In the genomic region with DNA sequence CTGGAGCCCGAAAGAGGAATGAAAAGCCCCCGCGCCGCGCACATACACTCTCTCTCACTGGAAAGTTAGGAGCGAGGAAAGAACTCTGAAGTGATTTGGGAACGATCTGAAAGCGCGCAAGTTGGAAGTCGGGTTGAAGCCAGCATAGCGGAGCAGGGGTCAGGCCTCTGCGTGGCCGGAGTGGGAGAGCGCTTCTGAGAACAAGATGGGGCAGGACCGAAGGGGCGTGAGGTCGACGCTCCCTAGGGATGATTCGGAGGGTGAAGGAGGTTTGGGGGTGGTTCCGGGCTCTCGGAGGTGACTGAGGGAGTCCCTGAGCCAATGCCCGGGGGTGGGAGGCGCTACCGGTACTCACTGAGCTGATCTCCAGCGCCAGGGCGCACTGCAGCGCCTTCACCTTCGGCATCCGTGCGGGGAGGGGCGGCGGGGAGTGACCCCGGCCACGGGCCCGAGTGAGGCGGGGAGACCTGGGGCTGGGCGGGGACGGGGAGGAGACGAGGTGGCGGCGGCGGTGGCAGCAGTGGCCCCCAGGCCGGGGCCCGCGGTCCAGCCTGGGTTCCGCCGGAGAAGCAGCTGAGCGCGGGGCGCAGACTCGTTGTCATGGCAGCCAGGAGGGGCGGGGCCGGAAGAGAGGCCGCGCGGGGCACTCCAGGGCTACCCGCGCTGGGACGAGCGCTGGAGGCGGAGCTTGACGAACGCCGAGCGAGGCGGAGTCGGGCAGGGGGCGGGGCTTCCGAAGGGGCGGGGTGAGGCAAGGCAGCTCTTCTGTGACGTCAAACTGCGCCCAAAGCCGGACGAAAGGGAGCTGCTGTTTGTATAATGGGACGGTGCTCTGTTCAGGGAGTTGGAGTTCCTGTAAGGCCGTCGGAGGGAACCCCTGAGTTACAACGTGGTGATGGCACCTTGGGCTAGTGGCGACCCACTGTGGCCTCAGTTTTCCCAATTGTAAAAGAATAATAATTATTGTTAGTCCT, we compare ENCODE assay signal across 1 cellular context.
TF ChIP-seq lines count a peak whose summit lies in the region.

A gene (minus strand): TSS at position 602 of the 974 bp plus-strand sequence. CDS start 196 bp downstream, at position 406.

TF ChIP-seq in HEK293, 187 proteins besides CTCF, POLR2A, EP300 and RAD21 (continued from another document and continues in another):
- TF ChIP-seq, protein P1, sequence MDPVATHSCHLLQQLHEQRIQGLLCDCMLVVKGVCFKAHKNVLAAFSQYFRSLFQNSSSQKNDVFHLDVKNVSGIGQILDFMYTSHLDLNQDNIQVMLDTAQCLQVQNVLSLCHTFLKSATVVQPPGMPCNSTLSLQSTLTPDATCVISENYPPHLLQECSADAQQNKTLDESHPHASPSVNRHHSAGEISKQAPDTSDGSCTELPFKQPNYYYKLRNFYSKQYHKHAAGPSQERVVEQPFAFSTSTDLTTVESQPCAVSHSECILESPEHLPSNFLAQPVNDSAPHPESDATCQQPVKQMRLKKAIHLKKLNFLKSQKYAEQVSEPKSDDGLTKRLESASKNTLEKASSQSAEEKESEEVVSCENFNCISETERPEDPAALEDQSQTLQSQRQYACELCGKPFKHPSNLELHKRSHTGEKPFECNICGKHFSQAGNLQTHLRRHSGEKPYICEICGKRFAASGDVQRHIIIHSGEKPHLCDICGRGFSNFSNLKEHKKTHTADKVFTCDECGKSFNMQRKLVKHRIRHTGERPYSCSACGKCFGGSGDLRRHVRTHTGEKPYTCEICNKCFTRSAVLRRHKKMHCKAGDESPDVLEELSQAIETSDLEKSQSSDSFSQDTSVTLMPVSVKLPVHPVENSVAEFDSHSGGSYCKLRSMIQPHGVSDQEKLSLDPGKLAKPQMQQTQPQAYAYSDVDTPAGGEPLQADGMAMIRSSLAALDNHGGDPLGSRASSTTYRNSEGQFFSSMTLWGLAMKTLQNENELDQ (tag by site-specific recombination; IDR thresholded peaks at IDR 0.05; ENCODE audit: low read depth): no peak
- no peak for TF ChIP-seq ZNF24 (tag by site-specific recombination; IDR thresholded peaks at IDR 0.05)
- no peak for TF ChIP-seq MZF1 (tag by site-specific recombination; IDR thresholded peaks at IDR 0.05; ENCODE audit: borderline replicate concordance)
- peak; percentile 73; the same call in 1 of the 2 replicates for TF ChIP-seq ZNF10 (tag by site-specific recombination; IDR thresholded peaks at IDR 0.05)
- TF ChIP-seq, protein P2, sequence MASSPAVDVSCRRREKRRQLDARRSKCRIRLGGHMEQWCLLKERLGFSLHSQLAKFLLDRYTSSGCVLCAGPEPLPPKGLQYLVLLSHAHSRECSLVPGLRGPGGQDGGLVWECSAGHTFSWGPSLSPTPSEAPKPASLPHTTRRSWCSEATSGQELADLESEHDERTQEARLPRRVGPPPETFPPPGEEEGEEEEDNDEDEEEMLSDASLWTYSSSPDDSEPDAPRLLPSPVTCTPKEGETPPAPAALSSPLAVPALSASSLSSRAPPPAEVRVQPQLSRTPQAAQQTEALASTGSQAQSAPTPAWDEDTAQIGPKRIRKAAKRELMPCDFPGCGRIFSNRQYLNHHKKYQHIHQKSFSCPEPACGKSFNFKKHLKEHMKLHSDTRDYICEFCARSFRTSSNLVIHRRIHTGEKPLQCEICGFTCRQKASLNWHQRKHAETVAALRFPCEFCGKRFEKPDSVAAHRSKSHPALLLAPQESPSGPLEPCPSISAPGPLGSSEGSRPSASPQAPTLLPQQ (tag by site-specific recombination; IDR thresholded peaks at IDR 0.05): peak; percentile 49; the same call in 1 of the 2 replicates
- TF ChIP-seq KLF10 (tag by site-specific recombination; IDR thresholded peaks at IDR 0.05): peak; percentile 29; the same call in 1 of the 2 replicates
- no peak for TF ChIP-seq ZNF155 (tag by site-specific recombination; IDR thresholded peaks at IDR 0.05)
- peak; percentile 53 for TF ChIP-seq KLF9 (tag by site-specific recombination; IDR thresholded peaks at IDR 0.05; ENCODE audit: low read depth)
- TF ChIP-seq ZNF48 (tag by site-specific recombination; IDR thresholded peaks at IDR 0.05): no peak
- no peak for TF ChIP-seq ZNF843 (tag by site-specific recombination; IDR thresholded peaks at IDR 0.05)
- TF ChIP-seq ZNF621 (tag by site-specific recombination; IDR thresholded peaks at IDR 0.05): no peak
- peak; percentile 29; the same call in 1 of the 2 replicates for TF ChIP-seq ZNF501 (tag by site-specific recombination; IDR thresholded peaks at IDR 0.05)
- TF ChIP-seq ZNF701 (tag by site-specific recombination; IDR thresholded peaks at IDR 0.05): no peak
- no peak for TF ChIP-seq SALL2 (tag by site-specific recombination; IDR thresholded peaks at IDR 0.05; ENCODE audit: borderline replicate concordance)
- TF ChIP-seq, protein P3, sequence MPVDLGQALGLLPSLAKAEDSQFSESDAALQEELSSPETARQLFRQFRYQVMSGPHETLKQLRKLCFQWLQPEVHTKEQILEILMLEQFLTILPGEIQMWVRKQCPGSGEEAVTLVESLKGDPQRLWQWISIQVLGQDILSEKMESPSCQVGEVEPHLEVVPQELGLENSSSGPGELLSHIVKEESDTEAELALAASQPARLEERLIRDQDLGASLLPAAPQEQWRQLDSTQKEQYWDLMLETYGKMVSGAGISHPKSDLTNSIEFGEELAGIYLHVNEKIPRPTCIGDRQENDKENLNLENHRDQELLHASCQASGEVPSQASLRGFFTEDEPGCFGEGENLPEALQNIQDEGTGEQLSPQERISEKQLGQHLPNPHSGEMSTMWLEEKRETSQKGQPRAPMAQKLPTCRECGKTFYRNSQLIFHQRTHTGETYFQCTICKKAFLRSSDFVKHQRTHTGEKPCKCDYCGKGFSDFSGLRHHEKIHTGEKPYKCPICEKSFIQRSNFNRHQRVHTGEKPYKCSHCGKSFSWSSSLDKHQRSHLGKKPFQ (tag by site-specific recombination; IDR thresholded peaks at IDR 0.05): no peak
- TF ChIP-seq ZNF791 (tag by site-specific recombination; IDR thresholded peaks at IDR 0.05): no peak
- TF ChIP-seq ZNF19 (tag by site-specific recombination; IDR thresholded peaks at IDR 0.05; ENCODE audit: low read depth): no peak
- no peak for TF ChIP-seq ZNF654 (tag by site-specific recombination; IDR thresholded peaks at IDR 0.05; ENCODE audit: low read depth)
- TF ChIP-seq, protein P4, sequence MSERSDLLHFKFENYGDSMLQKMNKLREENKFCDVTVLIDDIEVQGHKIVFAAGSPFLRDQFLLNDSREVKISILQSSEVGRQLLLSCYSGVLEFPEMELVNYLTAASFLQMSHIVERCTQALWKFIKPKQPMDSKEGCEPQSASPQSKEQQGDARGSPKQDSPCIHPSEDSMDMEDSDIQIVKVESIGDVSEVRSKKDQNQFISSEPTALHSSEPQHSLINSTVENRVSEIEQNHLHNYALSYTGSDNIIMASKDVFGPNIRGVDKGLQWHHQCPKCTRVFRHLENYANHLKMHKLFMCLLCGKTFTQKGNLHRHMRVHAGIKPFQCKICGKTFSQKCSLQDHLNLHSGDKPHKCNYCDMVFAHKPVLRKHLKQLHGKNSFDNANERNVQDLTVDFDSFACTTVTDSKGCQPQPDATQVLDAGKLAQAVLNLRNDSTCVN (tag by site-specific recombination; optimal IDR thresholded peaks at IDR 0.05): peak; percentile 77
- peak; percentile 92 for TF ChIP-seq ZNF335 (tag by site-specific recombination; conservative IDR thresholded peaks at IDR 0.05)
- 0 out of 2 replicates have a peak, but pooled peaks have one; percentile 51 for TF ChIP-seq ZBTB7A (tag by site-specific recombination; IDR thresholded peaks at IDR 0.05; ENCODE audit: low read depth)
- TF ChIP-seq, protein P5, sequence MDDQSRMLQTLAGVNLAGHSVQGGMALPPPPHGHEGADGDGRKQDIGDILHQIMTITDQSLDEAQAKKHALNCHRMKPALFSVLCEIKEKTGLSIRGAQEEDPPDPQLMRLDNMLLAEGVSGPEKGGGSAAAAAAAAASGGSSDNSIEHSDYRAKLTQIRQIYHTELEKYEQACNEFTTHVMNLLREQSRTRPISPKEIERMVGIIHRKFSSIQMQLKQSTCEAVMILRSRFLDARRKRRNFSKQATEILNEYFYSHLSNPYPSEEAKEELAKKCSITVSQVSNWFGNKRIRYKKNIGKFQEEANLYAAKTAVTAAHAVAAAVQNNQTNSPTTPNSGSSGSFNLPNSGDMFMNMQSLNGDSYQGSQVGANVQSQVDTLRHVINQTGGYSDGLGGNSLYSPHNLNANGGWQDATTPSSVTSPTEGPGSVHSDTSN (CRISPR knock-in tag; IDR thresholded peaks at IDR 0.05): no peak
- TF ChIP-seq ZBTB48 (tag by site-specific recombination; IDR thresholded peaks at IDR 0.05): peak; percentile 98
- TF ChIP-seq KLF1 (tag by site-specific recombination; IDR thresholded peaks at IDR 0.05): peak; percentile 18; the same call in 1 of the 2 replicates
- no peak for TF ChIP-seq OVOL3 (tag by site-specific recombination; IDR thresholded peaks at IDR 0.05)
- TF ChIP-seq, protein P6, sequence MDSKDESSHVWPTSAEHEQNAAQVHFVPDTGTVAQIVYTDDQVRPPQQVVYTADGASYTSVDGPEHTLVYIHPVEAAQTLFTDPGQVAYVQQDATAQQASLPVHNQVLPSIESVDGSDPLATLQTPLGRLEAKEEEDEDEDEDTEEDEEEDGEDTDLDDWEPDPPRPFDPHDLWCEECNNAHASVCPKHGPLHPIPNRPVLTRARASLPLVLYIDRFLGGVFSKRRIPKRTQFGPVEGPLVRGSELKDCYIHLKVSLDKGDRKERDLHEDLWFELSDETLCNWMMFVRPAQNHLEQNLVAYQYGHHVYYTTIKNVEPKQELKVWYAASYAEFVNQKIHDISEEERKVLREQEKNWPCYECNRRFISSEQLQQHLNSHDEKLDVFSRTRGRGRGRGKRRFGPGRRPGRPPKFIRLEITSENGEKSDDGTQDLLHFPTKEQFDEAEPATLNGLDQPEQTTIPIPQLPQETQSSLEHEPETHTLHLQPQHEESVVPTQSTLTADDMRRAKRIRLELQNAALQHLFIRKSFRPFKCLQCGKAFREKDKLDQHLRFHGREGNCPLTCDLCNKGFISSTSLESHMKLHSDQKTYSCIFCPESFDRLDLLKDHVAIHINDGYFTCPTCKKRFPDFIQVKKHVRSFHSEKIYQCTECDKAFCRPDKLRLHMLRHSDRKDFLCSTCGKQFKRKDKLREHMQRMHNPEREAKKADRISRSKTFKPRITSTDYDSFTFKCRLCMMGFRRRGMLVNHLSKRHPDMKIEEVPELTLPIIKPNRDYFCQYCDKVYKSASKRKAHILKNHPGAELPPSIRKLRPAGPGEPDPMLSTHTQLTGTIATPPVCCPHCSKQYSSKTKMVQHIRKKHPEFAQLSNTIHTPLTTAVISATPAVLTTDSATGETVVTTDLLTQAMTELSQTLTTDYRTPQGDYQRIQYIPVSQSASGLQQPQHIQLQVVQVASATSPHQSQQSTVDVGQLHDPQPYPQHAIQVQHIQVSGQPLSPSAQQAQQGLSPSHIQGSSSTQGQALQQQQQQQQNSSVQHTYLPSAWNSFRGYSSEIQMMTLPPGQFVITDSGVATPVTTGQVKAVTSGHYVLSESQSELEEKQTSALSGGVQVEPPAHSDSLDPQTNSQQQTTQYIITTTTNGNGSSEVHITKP (tag by site-specific recombination; IDR thresholded peaks at IDR 0.05): no peak; the same call in 1 of the 2 replicates
- TF ChIP-seq, protein P7, sequence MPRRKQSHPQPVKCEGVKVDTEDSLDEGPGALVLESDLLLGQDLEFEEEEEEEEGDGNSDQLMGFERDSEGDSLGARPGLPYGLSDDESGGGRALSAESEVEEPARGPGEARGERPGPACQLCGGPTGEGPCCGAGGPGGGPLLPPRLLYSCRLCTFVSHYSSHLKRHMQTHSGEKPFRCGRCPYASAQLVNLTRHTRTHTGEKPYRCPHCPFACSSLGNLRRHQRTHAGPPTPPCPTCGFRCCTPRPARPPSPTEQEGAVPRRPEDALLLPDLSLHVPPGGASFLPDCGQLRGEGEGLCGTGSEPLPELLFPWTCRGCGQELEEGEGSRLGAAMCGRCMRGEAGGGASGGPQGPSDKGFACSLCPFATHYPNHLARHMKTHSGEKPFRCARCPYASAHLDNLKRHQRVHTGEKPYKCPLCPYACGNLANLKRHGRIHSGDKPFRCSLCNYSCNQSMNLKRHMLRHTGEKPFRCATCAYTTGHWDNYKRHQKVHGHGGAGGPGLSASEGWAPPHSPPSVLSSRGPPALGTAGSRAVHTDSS (tag by site-specific recombination; IDR thresholded peaks at IDR 0.05): no peak
- TF ChIP-seq ZBTB17 (tag by site-specific recombination; IDR thresholded peaks at IDR 0.05): peak; percentile 75
- TF ChIP-seq, protein P8, sequence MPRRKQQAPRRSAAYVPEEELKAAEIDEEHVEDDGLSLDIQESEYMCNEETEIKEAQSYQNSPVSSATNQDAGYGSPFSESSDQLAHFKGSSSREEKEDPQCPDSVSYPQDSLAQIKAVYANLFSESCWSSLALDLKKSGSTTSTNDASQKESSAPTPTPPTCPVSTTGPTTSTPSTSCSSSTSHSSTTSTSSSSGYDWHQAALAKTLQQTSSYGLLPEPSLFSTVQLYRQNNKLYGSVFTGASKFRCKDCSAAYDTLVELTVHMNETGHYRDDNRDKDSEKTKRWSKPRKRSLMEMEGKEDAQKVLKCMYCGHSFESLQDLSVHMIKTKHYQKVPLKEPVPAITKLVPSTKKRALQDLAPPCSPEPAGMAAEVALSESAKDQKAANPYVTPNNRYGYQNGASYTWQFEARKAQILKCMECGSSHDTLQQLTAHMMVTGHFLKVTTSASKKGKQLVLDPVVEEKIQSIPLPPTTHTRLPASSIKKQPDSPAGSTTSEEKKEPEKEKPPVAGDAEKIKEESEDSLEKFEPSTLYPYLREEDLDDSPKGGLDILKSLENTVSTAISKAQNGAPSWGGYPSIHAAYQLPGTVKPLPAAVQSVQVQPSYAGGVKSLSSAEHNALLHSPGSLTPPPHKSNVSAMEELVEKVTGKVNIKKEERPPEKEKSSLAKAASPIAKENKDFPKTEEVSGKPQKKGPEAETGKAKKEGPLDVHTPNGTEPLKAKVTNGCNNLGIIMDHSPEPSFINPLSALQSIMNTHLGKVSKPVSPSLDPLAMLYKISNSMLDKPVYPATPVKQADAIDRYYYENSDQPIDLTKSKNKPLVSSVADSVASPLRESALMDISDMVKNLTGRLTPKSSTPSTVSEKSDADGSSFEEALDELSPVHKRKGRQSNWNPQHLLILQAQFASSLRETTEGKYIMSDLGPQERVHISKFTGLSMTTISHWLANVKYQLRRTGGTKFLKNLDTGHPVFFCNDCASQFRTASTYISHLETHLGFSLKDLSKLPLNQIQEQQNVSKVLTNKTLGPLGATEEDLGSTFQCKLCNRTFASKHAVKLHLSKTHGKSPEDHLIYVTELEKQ (tag by site-specific recombination; IDR thresholded peaks at IDR 0.05; ENCODE audit: borderline replicate concordance): peak; percentile 40; the same call in 1 of the 2 replicates
- peak; percentile 85 for TF ChIP-seq ZBTB20 (tag by site-specific recombination; IDR thresholded peaks at IDR 0.05)
- no peak for TF ChIP-seq ZNF184 (tag by site-specific recombination; IDR thresholded peaks at IDR 0.05)
- peak; percentile 63; the same call in 1 of the 2 replicates for TF ChIP-seq ZNF423 (tag by site-specific recombination; IDR thresholded peaks at IDR 0.05)
- 0 out of 2 replicates have a peak, but pooled peaks have one; percentile 33 for TF ChIP-seq SP7 (tag by site-specific recombination; IDR thresholded peaks at IDR 0.05)
- TF ChIP-seq ZNF274 (IDR thresholded peaks at IDR 0.05; ENCODE audit: low read length): no peak
- TF ChIP-seq ZNF274 (tag by site-specific recombination; IDR thresholded peaks at IDR 0.05; ENCODE audit: borderline replicate concordance): no peak
- no peak for TF ChIP-seq ZNF830 (tag by site-specific recombination; IDR thresholded peaks at IDR 0.05; ENCODE audit: low read depth)
